Comparison of ENCODE assay signal across 28 cellular contexts in genomic region chr12:92237262-92237661, GRCh38.
"Had no signal": no experiment of that assay in that cellular context is flagged by ENCODE, and none has a peak within 500 bp of the region (broad histone marks: within the 10 kb centered on the region; RNA-seq: fewer than 3 reads in every experiment).

No MANE protein-coding gene starts in this region.

- H3K27ac ChIP-seq: brain microvascular endothelial cell, coronary artery, dorsolateral prefrontal cortex, left lung, lower lobe of right lung, ovary, right lobe of liver, skin epidermis, thyroid gland, upper lobe of right lung had no signal

- H3K27me3 Mint-ChIP-seq: activated CD4-positive, alpha-beta memory T cell treated with anti-CD3 and anti-CD28 coated beads, Interleukin-2, amount 10 ng/mL, durations not matched to agents 7 days and 5 days; activated CD4-positive, alpha-beta T cell treated with anti-CD3 and anti-CD28 coated beads, Interleukin-2, amount 10 ng/mL, durations not matched to agents 7 days and 5 days; activated naive CD8-positive, alpha-beta T cell treated with anti-CD3 and anti-CD28 coated beads, Interleukin-2, amount 10 ng/mL, durations not matched to agents 7 days and 5 days; progenitor cell of endocrine pancreas; stimulated activated naive CD8-positive, alpha-beta T cell treated with anti-CD3 and anti-CD28 coated beads, Interleukin-15, amount 100 ng/mL, for 72 hours had no signal

- H3K36me3 ChIP-seq: brain microvascular endothelial cell, left lung, lower lobe of right lung, ovary, right lobe of liver, thyroid gland, upper lobe of right lung had no signal

- H3K9me3 ChIP-seq: left lung, lower lobe of right lung, ovary, right lobe of liver, thyroid gland, upper lobe of right lung had no signal

- DNase-seq: activated CD4-positive, alpha-beta memory T cell treated with anti-CD3 and anti-CD28 coated beads, Interleukin-2, amount 10 ng/mL, durations not matched to agents 7 days and 5 days; activated CD4-positive, alpha-beta T cell treated with anti-CD3 and anti-CD28 coated beads for 1 hour; activated CD4-positive, alpha-beta T cell treated with anti-CD3 and anti-CD28 coated beads, Interleukin-2, amount 10 ng/mL, durations not matched to agents 7 days and 5 days; activated CD8-positive, alpha-beta memory T cell treated with anti-CD3 and anti-CD28 coated beads, Interleukin-2, amount 50 U/mL, for 48 hours; activated naive CD8-positive, alpha-beta T cell treated with anti-CD3 and anti-CD28 coated beads, Interleukin-2, amount 10 ng/mL, durations not matched to agents 7 days and 5 days; activated T-cell treated with anti-CD3 and anti-CD28 coated beads, Interleukin-2, amount 50 U/mL, for 4 hours; amniotic stem cell; brain microvascular endothelial cell; dorsolateral prefrontal cortex; effector memory CD4-positive, alpha-beta T cell; left lung; lower lobe of right lung; mesendoderm; ovary; right lobe of liver; stimulated activated CD4-positive, alpha-beta T cell treated with anti-CD3 and anti-CD28 coated beads, Interleukin-4, amount 100 ng/mL, for 24 hours; stimulated activated naive CD8-positive, alpha-beta T cell treated with anti-CD3 and anti-CD28 coated beads, Interleukin-15, amount 100 ng/mL, for 72 hours; T-helper 1 cell; thyroid gland; upper lobe of right lung had no signal

- FAIRE-seq: astrocyte, frontal cortex had no signal

- H3K36me3 Mint-ChIP-seq: stimulated activated effector memory CD8-positive, alpha-beta T cell treated with anti-CD3 and anti-CD28 coated beads, Interleukin-12 subunit alpha, Interleukin-12 subunit beta, amount 100 ng/mL, for 72 hours had no signal

- H3K27me3 ChIP-seq: brain microvascular endothelial cell, dorsolateral prefrontal cortex, left lung, ovary, right lobe of liver, thyroid gland, upper lobe of right lung had no signal

- H3K9me3 Mint-ChIP-seq: activated CD4-positive, alpha-beta memory T cell treated with anti-CD3 and anti-CD28 coated beads, Interleukin-2, amount 10 ng/mL, durations not matched to agents 7 days and 5 days; activated CD4-positive, alpha-beta T cell treated with anti-CD3 and anti-CD28 coated beads, Interleukin-2, amount 10 ng/mL, durations not matched to agents 7 days and 5 days; activated T-cell treated with anti-CD3 and anti-CD28 coated beads, Interleukin-2, amount 50 U/mL, for 4 hours; activated T-helper 2 cell treated with anti-CD3 and anti-CD28 coated beads, Interferon-gamma antibody, Interleukin-2, Interleukin-4, amounts not matched to agents 10 μg/mL and 5 μg/mL and 100 μg/mL, durations not matched to agents 14 hours and 24 hours and 36 hours; nephron; stimulated activated effector memory CD8-positive, alpha-beta T cell treated with anti-CD3 and anti-CD28 coated beads, Interleukin-12 subunit alpha, Interleukin-12 subunit beta, amount 100 ng/mL, for 72 hours; stimulated activated naive CD8-positive, alpha-beta T cell treated with anti-CD3 and anti-CD28 coated beads, Interleukin-15, amount 100 ng/mL, for 72 hours had no signal

- H3K4me1 Mint-ChIP-seq: activated CD4-positive, alpha-beta memory T cell treated with anti-CD3 and anti-CD28 coated beads, Interleukin-2, amount 10 ng/mL, durations not matched to agents 7 days and 5 days; stimulated activated effector memory CD8-positive, alpha-beta T cell treated with anti-CD3 and anti-CD28 coated beads, Interleukin-12 subunit alpha, Interleukin-12 subunit beta, amount 100 ng/mL, for 72 hours had no signal

- H3K4me3 ChIP-seq: coronary artery, dorsolateral prefrontal cortex, left lung, lower lobe of right lung, ovary, right lobe of liver, skin epidermis, thyroid gland, upper lobe of right lung had no signal

- H3K4me1 ChIP-seq: lower lobe of right lung, right lobe of liver, thyroid gland had no signal

- ATAC-seq: activated T-cell treated with anti-CD3 and anti-CD28 coated beads, Interleukin-2, amount 50 U/mL, for 4 hours; left lung; lower lobe of right lung; right lobe of liver; stimulated activated effector memory CD8-positive, alpha-beta T cell treated with anti-CD3 and anti-CD28 coated beads, Interleukin-12 subunit alpha, Interleukin-12 subunit beta, amount 100 ng/mL, for 72 hours; stimulated activated naive CD8-positive, alpha-beta T cell treated with anti-CD3 and anti-CD28 coated beads, Interleukin-15, amount 100 ng/mL, for 72 hours; upper lobe of right lung had no signal

- H3K4me3 Mint-ChIP-seq: activated CD4-positive, alpha-beta memory T cell treated with anti-CD3 and anti-CD28 coated beads, Interleukin-2, amount 10 ng/mL, durations not matched to agents 7 days and 5 days; activated CD4-positive, alpha-beta T cell treated with anti-CD3 and anti-CD28 coated beads, Interleukin-2, amount 10 ng/mL, durations not matched to agents 7 days and 5 days; activated naive CD8-positive, alpha-beta T cell treated with anti-CD3 and anti-CD28 coated beads, Interleukin-2, amount 10 ng/mL, durations not matched to agents 7 days and 5 days; activated T-cell treated with anti-CD3 and anti-CD28 coated beads, Interleukin-2, amount 50 U/mL, for 4 hours; nephron; stimulated activated effector memory CD8-positive, alpha-beta T cell treated with anti-CD3 and anti-CD28 coated beads, Interleukin-12 subunit alpha, Interleukin-12 subunit beta, amount 100 ng/mL, for 72 hours; stimulated activated naive CD8-positive, alpha-beta T cell treated with anti-CD3 and anti-CD28 coated beads, Interleukin-15, amount 100 ng/mL, for 72 hours had no signal

- H3K27ac Mint-ChIP-seq: activated CD4-positive, alpha-beta memory T cell treated with anti-CD3 and anti-CD28 coated beads, Interleukin-2, amount 10 ng/mL, durations not matched to agents 7 days and 5 days; activated CD4-positive, alpha-beta T cell treated with anti-CD3 and anti-CD28 coated beads, Interleukin-2, amount 10 ng/mL, durations not matched to agents 7 days and 5 days; activated naive CD8-positive, alpha-beta T cell treated with anti-CD3 and anti-CD28 coated beads, Interleukin-2, amount 10 ng/mL, durations not matched to agents 7 days and 5 days; activated T-helper 2 cell treated with anti-CD3 and anti-CD28 coated beads, Interferon-gamma antibody, Interleukin-2, Interleukin-4, amounts not matched to agents 10 μg/mL and 5 μg/mL and 100 μg/mL, durations not matched to agents 14 hours and 24 hours and 36 hours; nephron; progenitor cell of endocrine pancreas; stimulated activated effector memory CD8-positive, alpha-beta T cell treated with anti-CD3 and anti-CD28 coated beads, Interleukin-12 subunit alpha, Interleukin-12 subunit beta, amount 100 ng/mL, for 72 hours; stimulated activated naive CD8-positive, alpha-beta T cell treated with anti-CD3 and anti-CD28 coated beads, Interleukin-15, amount 100 ng/mL, for 72 hours had no signal
